ENCODE assay signal across 8 cellular contexts in the genomic region with DNA sequence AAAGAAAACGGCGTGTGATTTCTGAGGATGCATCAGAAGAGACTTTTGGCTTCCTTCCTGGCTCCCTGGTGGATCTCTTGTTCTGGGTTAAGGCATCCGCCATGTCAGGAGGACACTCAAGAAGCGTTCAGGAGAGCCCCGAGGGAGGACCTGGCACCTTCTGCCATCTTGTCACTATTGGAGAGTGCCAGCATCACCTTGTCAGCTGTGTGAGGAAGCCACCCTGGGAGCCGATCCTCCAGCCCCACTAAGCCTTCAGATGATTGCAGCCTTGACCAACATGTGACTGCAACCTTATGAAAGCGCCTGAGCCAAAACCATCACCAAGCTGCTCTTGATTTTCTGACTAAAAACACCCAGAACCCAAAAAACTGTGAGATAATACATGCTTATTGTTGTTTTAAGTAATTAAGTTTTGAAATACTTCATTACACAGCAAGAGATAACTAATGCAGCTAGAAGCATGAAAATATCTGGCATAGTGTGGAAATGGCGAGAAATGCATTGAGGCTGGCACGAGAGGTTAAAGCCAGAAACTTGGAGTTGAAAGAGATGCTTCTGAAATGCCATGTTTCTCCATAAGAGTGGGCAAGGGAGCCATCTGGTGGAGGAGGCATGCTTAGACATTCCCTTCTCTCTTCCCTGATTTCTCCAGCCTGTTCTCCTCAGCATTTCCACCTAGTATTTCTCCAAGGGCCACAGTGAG. TPM values are rescaled to one million over a fixed set of nuclear protein-coding genes. Genes with fewer than 3 reads are reported as not detected.
DNase-seq lines count a peak whose midpoint lies in the region; ATAC-seq and TF ChIP-seq lines count a peak whose summit lies in the region.

No MANE protein-coding gene starts in this region.

- intact Hi-C loops in activated B cell treated with CpG ODN at 0.5 μM for 24 hours (cut with micrococcal nuclease) = loop anchor here (1.0 to 10.0 kb wide), 7 partner anchors 17 to 324 kb away; partner anchors contain the start of genes ANKRD2, MMS19 and UBTD1

- H3K4me3 Mint-ChIP-seq in activated B cell treated with CpG ODN at 0.5 μM for 24 hours = no peak overlapping the region
- H3K4me3 Mint-ChIP-seq in stimulated activated effector memory CD8-positive, alpha-beta T cell treated with anti-CD3 and anti-CD28 coated beads, Interleukin-12 subunit alpha, Interleukin-12 subunit beta, amount 100 ng/mL, for 72 hours = no peak overlapping the region

- POLR2A ChIA-PET in activated B cell treated with CpG ODN at 0.5 μM for 24 hours (lab: Charles Lee) = interaction anchor here (0.9 kb wide), 1 partner anchor 18 kb away, joined by 3 read pairs; the partner anchor contains the start of gene MARVELD1

- no peak overlapping the region for H3K27ac Mint-ChIP-seq in activated B cell treated with CpG ODN at 0.5 μM for 24 hours
- H3K27ac Mint-ChIP-seq in stimulated activated effector memory CD8-positive, alpha-beta T cell treated with anti-CD3 and anti-CD28 coated beads, Interleukin-12 subunit alpha, Interleukin-12 subunit beta, amount 100 ng/mL, for 72 hours = no peak overlapping the region

- in situ Hi-C loops in ACHN (cut with HindIII; ENCODE audit: low pct_ligation_motif_present, low pct_unique_long_range_greater_than_20kb, low sequenced_read_pairs) (no loop called here), GM13977 (cut with MboI; ENCODE audit: low pct_unique_long_range_greater_than_20kb, low sequenced_read_pairs, unreplicated experiment) (no loop called here)

- DNase-seq in ACHN (peak; percentile 77), GM13977 (ENCODE audit: low spot score) (peak; percentile 56), NCI-H2196 (lab: John Stamatoyannopoulos, UW; ENCODE audit: unreplicated experiment) (peak; percentile 83), activated B cell treated with CpG ODN at 0.5 μM for 24 hours (no peak), dermis microvascular lymphatic vessel endothelial cell (ENCODE audit: low read depth in 2 of 2) (peak; percentile 68 to 77), lung microvascular endothelial cell (ENCODE audit: low read depth in 2 of 2) (peak; percentile 75 to 81)
- peak in 1 of 2 donors; percentile 59 for DNase-seq in stimulated activated effector memory CD8-positive, alpha-beta T cell treated with anti-CD3 and anti-CD28 coated beads, Interleukin-12 subunit alpha, Interleukin-12 subunit beta, amount 100 ng/mL, for 72 hours (ENCODE audit: low spot score in 2 of 2)

- CTCF ChIA-PET in activated B cell treated with CpG ODN at 0.5 μM for 24 hours (lab: Charles Lee) = interaction anchor here (0.6 to 6.2 kb wide), 14 partner anchors 15 to 1548 kb away, joined by 3 to 86 read pairs (median 4); partner anchors contain the start of genes AVPI1 and MARVELD1

- peak; percentile 75 for ATAC-seq in activated B cell treated with CpG ODN at 0.5 μM for 24 hours (ENCODE audit: low read depth)
- ATAC-seq in stimulated activated effector memory CD8-positive, alpha-beta T cell treated with anti-CD3 and anti-CD28 coated beads, Interleukin-12 subunit alpha, Interleukin-12 subunit beta, amount 100 ng/mL, for 72 hours = peak; percentile 49
- ATAC-seq in GM18870 (IDR thresholded peaks at IDR 0.05; ENCODE audit: unreplicated experiment) = no peak

- H3K36me3 Mint-ChIP-seq in activated B cell treated with CpG ODN at 0.5 μM for 24 hours (ENCODE audit: low read depth) = no peaks in the 10 kb centered on the region
- H3K36me3 Mint-ChIP-seq in stimulated activated effector memory CD8-positive, alpha-beta T cell treated with anti-CD3 and anti-CD28 coated beads, Interleukin-12 subunit alpha, Interleukin-12 subunit beta, amount 100 ng/mL, for 72 hours = peaks cover 11% of the 10 kb centered on the region

- TF ChIP-seq CTCF in GM13977 (IDR thresholded peaks at IDR 0.05; ENCODE audit: extremely low read depth, insufficient read depth, missing control alignments) (peak; percentile 78), activated B cell treated with CpG ODN at 0.5 μM for 24 hours (IDR thresholded peaks at IDR 0.05) (no peak)

- H3K9me3 Mint-ChIP-seq in activated B cell treated with CpG ODN at 0.5 μM for 24 hours = no peaks in the 10 kb centered on the region
- peaks cover 4% of the 10 kb centered on the region for H3K9me3 Mint-ChIP-seq in stimulated activated effector memory CD8-positive, alpha-beta T cell treated with anti-CD3 and anti-CD28 coated beads, Interleukin-12 subunit alpha, Interleukin-12 subunit beta, amount 100 ng/mL, for 72 hours

- peaks cover 8% of the 10 kb centered on the region for H3K27me3 Mint-ChIP-seq in activated B cell treated with CpG ODN at 0.5 μM for 24 hours

- peaks cover 5% of the 10 kb centered on the region for H3K4me1 Mint-ChIP-seq in activated B cell treated with CpG ODN at 0.5 μM for 24 hours
- peaks cover 17% of the 10 kb centered on the region for H3K4me1 Mint-ChIP-seq in stimulated activated effector memory CD8-positive, alpha-beta T cell treated with anti-CD3 and anti-CD28 coated beads, Interleukin-12 subunit alpha, Interleukin-12 subunit beta, amount 100 ng/mL, for 72 hours

RNA-seq across cellular contexts. Expression of gene ZFYVE27, which starts 5.4 kb away (rescaled TPM):
- 45.3 and 65.7 TPM in 2 replicates for total RNA-seq in activated B cell treated with CpG ODN at 0.5 μM for 24 hours
- total RNA-seq in dermis microvascular lymphatic vessel endothelial cell = 10.0 and 17.6 TPM in 2 replicates
- 11.3 and 18.8 TPM in 2 replicates for total RNA-seq in lung microvascular endothelial cell

RNA-seq across cellular contexts. Expression of gene MARVELD1, which starts 18.0 kb away (rescaled TPM):
- 0.24 and 0.31 TPM in 2 replicates for total RNA-seq in activated B cell treated with CpG ODN at 0.5 μM for 24 hours
- total RNA-seq in dermis microvascular lymphatic vessel endothelial cell = 10.5 and 14.0 TPM in 2 replicates
- 10.7 and 11.5 TPM in 2 replicates for total RNA-seq in lung microvascular endothelial cell

RNA-seq across cellular contexts. Expression of gene SFRP5, which starts 40.3 kb away (rescaled TPM):
- total RNA-seq in activated B cell treated with CpG ODN at 0.5 μM for 24 hours (not detected in 2 replicates), dermis microvascular lymphatic vessel endothelial cell (not detected in 2 replicates), lung microvascular endothelial cell (not detected in 2 replicates)

RNA-seq across cellular contexts. Expression of gene AVPI1, which starts 44.5 kb away (rescaled TPM):
- total RNA-seq in activated B cell treated with CpG ODN at 0.5 μM for 24 hours (0.51 and 1.2 TPM in 2 replicates), dermis microvascular lymphatic vessel endothelial cell (3.0 and 5.3 TPM in 2 replicates), lung microvascular endothelial cell (3.7 and 5.0 TPM in 2 replicates)
